ENCODE assay signal across 13 cellular contexts in genomic region chr5:130541617-130542221, GRCh38.
DNase-seq lines count a peak whose midpoint lies in the region; ATAC-seq and TF ChIP-seq lines count a peak whose summit lies in the region.
"Had no signal": no experiment of that assay in that cellular context is flagged by ENCODE, and none has a peak within 500 bp of the region (broad histone marks: within the 10 kb centered on the region; RNA-seq: fewer than 3 reads in every experiment).

No MANE protein-coding gene starts in this region.

- H3K36me3 ChIP-seq in CD8-positive, alpha-beta T cell (ENCODE audit: insufficient read depth, low read length), result no peaks in the 10 kb centered on the region
- H3K36me3 ChIP-seq: thoracic aorta had no signal

- POLR2A ChIA-PET in CD8-positive, alpha-beta T cell (lab: Charles Lee), result no interaction called here

- H3K27me3 Mint-ChIP-seq in activated T-cell treated with anti-CD3 and anti-CD28 coated beads, Interleukin-2, amount 50 U/mL, for 24 hours, result no peaks in the 10 kb centered on the region
- no peaks in the 10 kb centered on the region for H3K27me3 Mint-ChIP-seq in CD8-positive, alpha-beta T cell (ENCODE audit: low read depth)

- TF ChIP-seq CTCF in fibroblast of the aortic adventitia (IDR thresholded peaks at IDR 0.05; ENCODE audit: insufficient read depth, low read length) (no peak), coronary artery (IDR thresholded peaks at IDR 0.05) (no peak)
- TF ChIP-seq CTCF in CD8-positive, alpha-beta T cell (IDR thresholded peaks at IDR 0.05), result no peak

- CTCF ChIA-PET in CD8-positive, alpha-beta T cell (lab: Charles Lee), result no interaction called here

- peak; percentile 76 for ATAC-seq in GM18498 (IDR thresholded peaks at IDR 0.05; ENCODE audit: unreplicated experiment)
- peak; percentile 60 for ATAC-seq in HG02870 (IDR thresholded peaks at IDR 0.05; ENCODE audit: unreplicated experiment)
- no peak for ATAC-seq in CD8-positive, alpha-beta T cell
- ATAC-seq: K562 had no signal

- peak; percentile 86 for DNase-seq in OCI-M1 (lab: John Stamatoyannopoulos, UW)
- peak; percentile 72 for DNase-seq in fibroblast of the aortic adventitia (ENCODE audit: low read depth)
- no peak for DNase-seq in hypothalamus (lab: John Stamatoyannopoulos, UW)
- DNase-seq in coronary artery (ENCODE audit: low spot score), result no peak
- DNase-seq in activated T-cell treated with anti-CD3 and anti-CD28 coated beads, Interleukin-2, amount 50 U/mL, for 24 hours, result no peak
- DNase-seq in CD8-positive, alpha-beta T cell, result no peak
- DNase-seq: effector memory CD4-positive, alpha-beta T cell; GDM1; GOT3 had no signal

- H3K9me3 ChIP-seq in CD8-positive, alpha-beta T cell (ENCODE audit: low read length), result no peaks in the 10 kb centered on the region

- H3K9me3 Mint-ChIP-seq in activated T-cell treated with anti-CD3 and anti-CD28 coated beads, Interleukin-2, amount 50 U/mL, for 24 hours, result no peaks in the 10 kb centered on the region
- peaks cover 17% of the 10 kb centered on the region for H3K9me3 Mint-ChIP-seq in CD8-positive, alpha-beta T cell

- H3K4me3 Mint-ChIP-seq in activated T-cell treated with anti-CD3 and anti-CD28 coated beads, Interleukin-2, amount 50 U/mL, for 24 hours, result no peak overlapping the region
- no peak overlapping the region for H3K4me3 Mint-ChIP-seq in CD8-positive, alpha-beta T cell

- H3K36me3 Mint-ChIP-seq in activated T-cell treated with anti-CD3 and anti-CD28 coated beads, Interleukin-2, amount 50 U/mL, for 24 hours (ENCODE audit: low read depth), result no peaks in the 10 kb centered on the region
- no peaks in the 10 kb centered on the region for H3K36me3 Mint-ChIP-seq in CD8-positive, alpha-beta T cell

- peaks cover 4% of the 10 kb centered on the region for H3K4me1 Mint-ChIP-seq in activated T-cell treated with anti-CD3 and anti-CD28 coated beads, Interleukin-2, amount 50 U/mL, for 24 hours (ENCODE audit: low read depth)
- no peaks in the 10 kb centered on the region for H3K4me1 Mint-ChIP-seq in CD8-positive, alpha-beta T cell (ENCODE audit: low read depth)

- intact Hi-C loops in CD8-positive, alpha-beta T cell (cut with DNase I, micrococcal nuclease), result no loop called here

- no peaks in the 10 kb centered on the region for H3K27me3 ChIP-seq in CD8-positive, alpha-beta T cell (ENCODE audit: insufficient read depth, low read length)

- no peak overlapping the region for H3K4me3 ChIP-seq in fibroblast of the aortic adventitia (ENCODE audit: low read depth, low read length)
- H3K4me3 ChIP-seq in coronary artery, result no peak overlapping the region
- no peak overlapping the region for H3K4me3 ChIP-seq in CD8-positive, alpha-beta T cell (ENCODE audit: low read depth, low read length)
- H3K4me3 ChIP-seq: K562, thoracic aorta had no signal

- no peaks in the 10 kb centered on the region for H3K4me1 ChIP-seq in CD8-positive, alpha-beta T cell (ENCODE audit: insufficient read depth, low read length)

- H3K27ac Mint-ChIP-seq in activated T-cell treated with anti-CD3 and anti-CD28 coated beads, Interleukin-2, amount 50 U/mL, for 24 hours, result no peak overlapping the region
- no peak overlapping the region for H3K27ac Mint-ChIP-seq in CD8-positive, alpha-beta T cell

- no peak overlapping the region for H3K27ac ChIP-seq in coronary artery
- H3K27ac ChIP-seq in CD8-positive, alpha-beta T cell (ENCODE audit: low read depth, low read length), result no peak overlapping the region
- H3K27ac ChIP-seq: thoracic aorta had no signal

Comparison
In these comparisons a context has a peak if more than half of its experiments do, and no peak if none do; other contexts are left out.
1. DNase-seq: peak in OCI-M1 (single experiment) and fibroblast of the aortic adventitia (single experiment); none in hypothalamus (0 of 51), coronary artery (single experiment), activated T-cell treated with anti-CD3 and anti-CD28 coated beads, Interleukin-2, amount 50 U/mL, for 24 hours (single experiment) and CD8-positive, alpha-beta T cell (0 of 7).